In the genomic region with DNA sequence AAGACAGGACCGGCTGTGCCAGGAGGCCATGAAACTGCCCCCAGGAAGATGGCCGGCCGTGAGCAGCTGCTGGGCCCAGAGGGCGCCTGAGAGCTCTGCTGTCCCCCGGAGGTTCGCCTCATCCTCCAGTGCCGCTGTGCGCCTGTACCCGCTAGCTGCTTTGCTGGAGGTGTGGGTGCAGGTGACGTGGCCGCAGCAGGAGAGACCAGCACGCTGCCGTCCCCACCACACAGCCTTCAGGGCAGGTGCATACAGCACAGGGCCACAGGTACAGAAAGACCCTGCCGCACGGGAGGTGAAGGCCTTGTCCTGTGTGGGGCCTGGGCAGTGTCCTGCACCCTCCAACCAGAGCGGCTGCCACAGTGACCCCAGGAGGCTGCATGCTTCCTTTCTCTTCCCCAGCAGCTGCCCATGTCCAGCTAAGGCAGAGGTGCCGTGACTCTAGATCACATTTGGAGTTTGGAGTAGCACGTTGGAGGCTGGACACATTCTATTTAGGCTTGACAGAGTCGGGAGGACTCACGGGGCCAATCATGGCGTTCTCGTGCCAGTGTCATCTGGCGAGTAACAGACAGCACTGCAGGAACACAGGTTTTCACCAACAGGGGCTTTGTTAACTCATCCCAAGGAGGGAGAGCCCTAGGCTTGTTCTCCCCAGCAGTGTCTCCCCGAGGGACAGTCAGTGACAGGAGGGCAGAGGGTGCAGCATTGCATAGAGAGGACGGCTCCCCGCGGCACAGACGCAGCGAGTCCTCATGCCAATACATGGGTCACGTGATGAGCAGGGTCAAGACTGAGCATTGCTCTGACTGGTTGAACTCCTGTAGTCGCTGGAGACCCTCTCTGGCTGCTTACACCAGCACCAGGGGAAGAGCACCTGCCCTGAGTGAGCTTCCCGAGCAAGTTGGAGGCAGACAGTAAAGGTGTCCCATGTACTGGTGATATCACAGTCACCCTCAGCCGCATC, we compare ENCODE assay signal across 1 cellular context.
A peak's percentile ranks its signal among the peaks of the same experiment; 100 is the strongest.
TF ChIP-seq lines count a peak whose summit lies in the region.

No MANE protein-coding gene starts in this region.

TF ChIP-seq in HepG2, 621 proteins besides CTCF, POLR2A, EP300 and RAD21 (continued from another document and continues in another):
- TF ChIP-seq, protein P1, sequence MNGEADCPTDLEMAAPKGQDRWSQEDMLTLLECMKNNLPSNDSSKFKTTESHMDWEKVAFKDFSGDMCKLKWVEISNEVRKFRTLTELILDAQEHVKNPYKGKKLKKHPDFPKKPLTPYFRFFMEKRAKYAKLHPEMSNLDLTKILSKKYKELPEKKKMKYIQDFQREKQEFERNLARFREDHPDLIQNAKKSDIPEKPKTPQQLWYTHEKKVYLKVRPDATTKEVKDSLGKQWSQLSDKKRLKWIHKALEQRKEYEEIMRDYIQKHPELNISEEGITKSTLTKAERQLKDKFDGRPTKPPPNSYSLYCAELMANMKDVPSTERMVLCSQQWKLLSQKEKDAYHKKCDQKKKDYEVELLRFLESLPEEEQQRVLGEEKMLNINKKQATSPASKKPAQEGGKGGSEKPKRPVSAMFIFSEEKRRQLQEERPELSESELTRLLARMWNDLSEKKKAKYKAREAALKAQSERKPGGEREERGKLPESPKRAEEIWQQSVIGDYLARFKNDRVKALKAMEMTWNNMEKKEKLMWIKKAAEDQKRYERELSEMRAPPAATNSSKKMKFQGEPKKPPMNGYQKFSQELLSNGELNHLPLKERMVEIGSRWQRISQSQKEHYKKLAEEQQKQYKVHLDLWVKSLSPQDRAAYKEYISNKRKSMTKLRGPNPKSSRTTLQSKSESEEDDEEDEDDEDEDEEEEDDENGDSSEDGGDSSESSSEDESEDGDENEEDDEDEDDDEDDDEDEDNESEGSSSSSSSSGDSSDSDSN (CRISPR knock-in tag; IDR thresholded peaks at IDR 0.05) = peak; percentile 75
- TF ChIP-seq PRDM4 (CRISPR knock-in tag; IDR thresholded peaks at IDR 0.05; ENCODE audit: borderline replicate concordance) (no peak), KLF15 (CRISPR knock-in tag; IDR thresholded peaks at IDR 0.05; ENCODE audit: borderline replicate concordance) (no peak), ZNF235 (CRISPR knock-in tag; IDR thresholded peaks at IDR 0.05; ENCODE audit: borderline replicate concordance) (no peak), RELA (CRISPR knock-in tag; IDR thresholded peaks at IDR 0.05) (no peak), TEF (CRISPR knock-in tag; IDR thresholded peaks at IDR 0.05) (no peak), DNMT1 (CRISPR knock-in tag; IDR thresholded peaks at IDR 0.05) (peak; percentile 71; the same call in 1 of the 2 replicates), SP2 (CRISPR knock-in tag; IDR thresholded peaks at IDR 0.05) (no peak), HDAC6 (IDR thresholded peaks at IDR 0.05; ENCODE audit: low read depth, low read length) (no peak), ZNF567 (CRISPR knock-in tag; IDR thresholded peaks at IDR 0.05; ENCODE audit: borderline replicate concordance) (no peak), NRL (CRISPR knock-in tag; IDR thresholded peaks at IDR 0.05; ENCODE audit: borderline replicate concordance) (0 out of 2 replicates have a peak, but pooled peaks have one; percentile 64), GPBP1L1 (CRISPR knock-in tag; IDR thresholded peaks at IDR 0.05) (no peak), SYNCRIP (IDR thresholded peaks at IDR 0.05; ENCODE audit: insufficient read depth, low read depth, low read length) (no peak), IRF9 (CRISPR knock-in tag; IDR thresholded peaks at IDR 0.05; ENCODE audit: borderline replicate concordance) (no peak), ZNF142 (CRISPR knock-in tag; IDR thresholded peaks at IDR 0.05) (no peak), SALL1 (CRISPR knock-in tag; IDR thresholded peaks at IDR 0.05) (no peak), IRF2 (CRISPR knock-in tag; IDR thresholded peaks at IDR 0.05) (no peak), ZSCAN5A (CRISPR knock-in tag; IDR thresholded peaks at IDR 0.05; ENCODE audit: borderline replicate concordance) (no peak), TGIF2 (CRISPR knock-in tag; IDR thresholded peaks at IDR 0.05) (0 out of 2 replicates have a peak, but pooled peaks have one; percentile 48), U2AF2 (IDR thresholded peaks at IDR 0.05; ENCODE audit: low read depth, low read length) (no peak), HOXD1 (CRISPR knock-in tag; IDR thresholded peaks at IDR 0.05) (no peak), DR1 (CRISPR knock-in tag; IDR thresholded peaks at IDR 0.05) (no peak), ELF1 (CRISPR knock-in tag; IDR thresholded peaks at IDR 0.05) (no peak), SALL2 (CRISPR knock-in tag; IDR thresholded peaks at IDR 0.05) (no peak), ZNF253 (CRISPR knock-in tag; IDR thresholded peaks at IDR 0.05; ENCODE audit: borderline replicate concordance) (no peak), ZC3H4 (CRISPR knock-in tag; IDR thresholded peaks at IDR 0.05; ENCODE audit: borderline replicate concordance) (no peak), NFKB2 (CRISPR knock-in tag; IDR thresholded peaks at IDR 0.05; ENCODE audit: borderline replicate concordance) (0 out of 2 replicates have a peak, but pooled peaks have one; percentile 25), ZSCAN22 (CRISPR knock-in tag; IDR thresholded peaks at IDR 0.05) (no peak), ZNF761 (CRISPR knock-in tag; conservative IDR thresholded peaks at IDR 0.05) (no peak)
- TF ChIP-seq, protein P2, sequence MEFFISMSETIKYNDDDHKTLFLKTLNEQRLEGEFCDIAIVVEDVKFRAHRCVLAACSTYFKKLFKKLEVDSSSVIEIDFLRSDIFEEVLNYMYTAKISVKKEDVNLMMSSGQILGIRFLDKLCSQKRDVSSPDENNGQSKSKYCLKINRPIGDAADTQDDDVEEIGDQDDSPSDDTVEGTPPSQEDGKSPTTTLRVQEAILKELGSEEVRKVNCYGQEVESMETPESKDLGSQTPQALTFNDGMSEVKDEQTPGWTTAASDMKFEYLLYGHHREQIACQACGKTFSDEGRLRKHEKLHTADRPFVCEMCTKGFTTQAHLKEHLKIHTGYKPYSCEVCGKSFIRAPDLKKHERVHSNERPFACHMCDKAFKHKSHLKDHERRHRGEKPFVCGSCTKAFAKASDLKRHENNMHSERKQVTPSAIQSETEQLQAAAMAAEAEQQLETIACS (CRISPR knock-in tag; IDR thresholded peaks at IDR 0.05) = no peak
- TF ChIP-seq, protein P3, sequence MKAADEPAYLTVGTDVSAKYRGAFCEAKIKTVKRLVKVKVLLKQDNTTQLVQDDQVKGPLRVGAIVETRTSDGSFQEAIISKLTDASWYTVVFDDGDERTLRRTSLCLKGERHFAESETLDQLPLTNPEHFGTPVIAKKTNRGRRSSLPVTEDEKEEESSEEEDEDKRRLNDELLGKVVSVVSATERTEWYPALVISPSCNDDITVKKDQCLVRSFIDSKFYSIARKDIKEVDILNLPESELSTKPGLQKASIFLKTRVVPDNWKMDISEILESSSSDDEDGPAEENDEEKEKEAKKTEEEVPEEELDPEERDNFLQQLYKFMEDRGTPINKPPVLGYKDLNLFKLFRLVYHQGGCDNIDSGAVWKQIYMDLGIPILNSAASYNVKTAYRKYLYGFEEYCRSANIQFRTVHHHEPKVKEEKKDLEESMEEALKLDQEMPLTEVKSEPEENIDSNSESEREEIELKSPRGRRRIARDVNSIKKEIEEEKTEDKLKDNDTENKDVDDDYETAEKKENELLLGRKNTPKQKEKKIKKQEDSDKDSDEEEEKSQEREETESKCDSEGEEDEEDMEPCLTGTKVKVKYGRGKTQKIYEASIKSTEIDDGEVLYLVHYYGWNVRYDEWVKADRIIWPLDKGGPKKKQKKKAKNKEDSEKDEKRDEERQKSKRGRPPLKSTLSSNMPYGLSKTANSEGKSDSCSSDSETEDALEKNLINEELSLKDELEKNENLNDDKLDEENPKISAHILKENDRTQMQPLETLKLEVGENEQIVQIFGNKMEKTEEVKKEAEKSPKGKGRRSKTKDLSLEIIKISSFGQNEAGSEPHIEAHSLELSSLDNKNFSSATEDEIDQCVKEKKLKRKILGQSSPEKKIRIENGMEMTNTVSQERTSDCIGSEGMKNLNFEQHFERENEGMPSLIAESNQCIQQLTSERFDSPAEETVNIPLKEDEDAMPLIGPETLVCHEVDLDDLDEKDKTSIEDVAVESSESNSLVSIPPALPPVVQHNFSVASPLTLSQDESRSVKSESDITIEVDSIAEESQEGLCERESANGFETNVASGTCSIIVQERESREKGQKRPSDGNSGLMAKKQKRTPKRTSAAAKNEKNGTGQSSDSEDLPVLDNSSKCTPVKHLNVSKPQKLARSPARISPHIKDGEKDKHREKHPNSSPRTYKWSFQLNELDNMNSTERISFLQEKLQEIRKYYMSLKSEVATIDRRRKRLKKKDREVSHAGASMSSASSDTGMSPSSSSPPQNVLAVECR (CRISPR knock-in tag; IDR thresholded peaks at IDR 0.05; ENCODE audit: borderline replicate concordance) = peak; percentile 31; the same call in 1 of the 2 replicates
